In genomic region chr22:25718109-25718830, GRCh38 we compare ENCODE assay signal across 20 cellular contexts. TPM values are rescaled to one million over a fixed set of nuclear protein-coding genes. Genes with fewer than 3 reads are reported as not detected.
"Had no signal": no experiment of that assay in that cellular context is flagged by ENCODE, and none has a peak within 500 bp of the region (broad histone marks: within the 10 kb centered on the region; RNA-seq: fewer than 3 reads in every experiment).

No MANE protein-coding gene starts in this region.

- H3K4me1 Mint-ChIP-seq: activated B cell treated with CpG ODN at 0.5 μM for 24 hours, endodermal cell, memory B cell, neural progenitor cell had no signal

- DNase-seq: activated B cell treated with CpG ODN at 0.5 μM for 24 hours; activated CD4-positive, alpha-beta T cell treated with anti-CD3 and anti-CD28 coated beads, Interleukin-2, amount 50 U/mL, for 1 hour; activated CD8-positive, alpha-beta memory T cell treated with anti-CD3 and anti-CD28 coated beads for 24 hours; activated CD8-positive, alpha-beta memory T cell treated with anti-CD3 and anti-CD28 coated beads, Interleukin-2, amount 50 U/mL, for 48 hours; activated gamma-delta T cell treated with Interleukin-2 at 50 U/mL for 16 hours; adrenal gland; endodermal cell; foreskin keratinocyte; naive thymus-derived CD4-positive, alpha-beta T cell; stimulated activated naive CD4-positive, alpha-beta T cell had no signal

- H3K27me3 ChIP-seq: adrenal gland, foreskin keratinocyte, neural progenitor cell, tibial nerve, vagina had no signal

- H3K27ac Mint-ChIP-seq: endodermal cell; memory B cell; naive thymus-derived CD4-positive, alpha-beta T cell; neural progenitor cell had no signal

- H3K4me3 Mint-ChIP-seq: activated B cell treated with CpG ODN at 0.5 μM for 24 hours; endodermal cell; memory B cell; naive thymus-derived CD4-positive, alpha-beta T cell; neural progenitor cell had no signal

- ATAC-seq: foreskin keratinocyte; naive thymus-derived CD4-positive, alpha-beta T cell; sciatic nerve had no signal

- H3K36me3 ChIP-seq: adrenal gland, neural progenitor cell, prostate gland, vagina had no signal

- H3K4me1 ChIP-seq: adrenal gland, foreskin keratinocyte, prostate gland, tibial nerve, vagina had no signal

- H3K36me3 Mint-ChIP-seq: neural progenitor cell had no signal

- H3K27ac ChIP-seq: adrenal gland, epithelial cell of prostate, foreskin keratinocyte, neural progenitor cell, prostate gland, tibial nerve, vagina had no signal

- H3K4me3 ChIP-seq: adrenal gland, neural progenitor cell, prostate gland, tibial nerve, vagina had no signal

- H3K9me3 Mint-ChIP-seq: activated B cell treated with CpG ODN at 0.5 μM for 24 hours; activated naive CD4-positive, alpha-beta T cell treated with anti-CD3 and anti-CD28 coated beads, Interleukin-2, amount 50 U/mL, for 72 hours; endodermal cell; memory B cell; naive thymus-derived CD4-positive, alpha-beta T cell; neural progenitor cell had no signal

- H3K27me3 Mint-ChIP-seq: activated B cell treated with CpG ODN at 0.5 μM for 24 hours; memory B cell; naive thymus-derived CD4-positive, alpha-beta T cell had no signal

- H3K9me3 ChIP-seq: adrenal gland, prostate gland, tibial nerve, vagina had no signal

RNA-seq across cellular contexts. Expression of gene MYO18B, which starts 23.7 kb away (rescaled TPM):
- total RNA-seq: foreskin keratinocyte, kidney epithelial cell, sciatic nerve, SK-MEL-5, vagina had no signal
- polyA plus RNA-seq: foreskin keratinocyte; naive thymus-derived CD4-positive, alpha-beta T cell had no signal
